33 cellular contexts compared by ENCODE assay signal in genomic region chr18:1057367-1057766, GRCh38.
"Had no signal": no experiment of that assay in that cellular context is flagged by ENCODE, and none has a peak within 500 bp of the region (broad histone marks: within the 10 kb centered on the region; RNA-seq: fewer than 3 reads in every experiment).

No MANE protein-coding gene starts in this region.

- FAIRE-seq: astrocyte, bronchial epithelial cell had no signal

- H3K36me3 ChIP-seq: adrenal gland, ascending aorta, brain microvascular endothelial cell, breast epithelium, cardiac muscle cell had no signal

- ATAC-seq: activated naive CD4-positive, alpha-beta T cell treated with anti-CD3 and anti-CD28 coated beads, Interleukin-2, amount 50 U/mL, for 72 hours; activated naive CD8-positive, alpha-beta T cell treated with anti-CD3 and anti-CD28 coated beads, Interleukin-2, amount 50 U/mL, for 24 hours; activated T-cell treated with anti-CD3 and anti-CD28 coated beads, Interleukin-2, amount 50 U/mL, for 4 hours; activated T-cell treated with anti-CD3 and anti-CD28 coated beads, Interleukin-2, amount 50 U/mL, for 72 hours; activated T-helper 17 cell treated with anti-CD3 and anti-CD28 coated beads, Interleukin-2, amount 50 U/mL, for 72 hours; body of pancreas had no signal

- H3K4me1 ChIP-seq: adrenal gland, ascending aorta, body of pancreas, breast epithelium had no signal

- H3K27me3 ChIP-seq: adrenal gland, ascending aorta, body of pancreas, brain microvascular endothelial cell, breast epithelium, cardiac muscle cell had no signal

- DNase-seq: activated effector memory CD4-positive, alpha-beta T cell treated with anti-CD3 and anti-CD28 coated beads, Interleukin-2, amount 50 U/mL, for 16 hours; activated effector memory CD4-positive, alpha-beta T cell treated with Interleukin-2 at 50 U/mL for 16 hours; activated gamma-delta T cell; activated gamma-delta T cell treated with Interleukin-2 at 50 U/mL for 16 hours; activated naive CD4-positive, alpha-beta T cell; activated naive CD4-positive, alpha-beta T cell treated with anti-CD3 and anti-CD28 coated beads for 36 hours; activated naive CD4-positive, alpha-beta T cell treated with anti-CD3 and anti-CD28 coated beads, Interleukin-2, amount 10 ng/mL, durations not matched to agents 7 days and 5 days; activated naive CD4-positive, alpha-beta T cell treated with anti-CD3 and anti-CD28 coated beads, Interleukin-2, amount 50 U/mL, for 16 hours; activated naive CD4-positive, alpha-beta T cell treated with Interleukin-2 at 50 U/mL for 16 hours; activated naive CD8-positive, alpha-beta T cell treated with anti-CD3 and anti-CD28 coated beads for 36 hours; activated naive CD8-positive, alpha-beta T cell treated with anti-CD3 and anti-CD28 coated beads, Interleukin-2, amount 10 ng/mL, durations not matched to agents 7 days and 5 days; activated naive CD8-positive, alpha-beta T cell treated with anti-CD3 and anti-CD28 coated beads, Interleukin-2, amount 50 U/mL, for 24 hours; activated T-cell treated with anti-CD3 and anti-CD28 coated beads, Interleukin-2, amount 50 U/mL, for 24 hours; activated T-cell treated with anti-CD3 and anti-CD28 coated beads, Interleukin-2, amount 50 U/mL, for 4 hours; activated T-cell treated with anti-CD3 and anti-CD28 coated beads, Interleukin-2, amount 50 U/mL, for 48 hours; activated T-cell treated with anti-CD3 and anti-CD28 coated beads, Interleukin-2, amount 50 U/mL, for 72 hours; adrenal gland; amniotic stem cell; amygdala; anterior cingulate cortex; aorta; body of pancreas; brain microvascular endothelial cell; caudate nucleus; central memory CD4-positive, alpha-beta T cell; cerebellar nuclear complex had no signal

- H3K27ac ChIP-seq: adrenal gland, ascending aorta, body of pancreas, brain microvascular endothelial cell, breast epithelium, cardiac muscle cell had no signal

- H3K9me3 ChIP-seq: body of pancreas had no signal

- H3K4me3 ChIP-seq: adrenal gland, ascending aorta, body of pancreas, breast epithelium, cardiac muscle cell had no signal
